In genomic region chr3:14719006-14719405, GRCh38 we compare ENCODE assay signal across 1 cellular context.
TF ChIP-seq lines count a peak whose summit lies in the region.

No MANE protein-coding gene starts in this region.

TF ChIP-seq in GM12878, 131 proteins besides CTCF, POLR2A, EP300 and RAD21:
- TF ChIP-seq ESRRA (IDR thresholded peaks at IDR 0.05; ENCODE audit: low read length), result no peak
- TF ChIP-seq CBFB (IDR thresholded peaks at IDR 0.05; ENCODE audit: low read depth), result no peak
